ENCODE assay signal across 8 cellular contexts in the genomic region with DNA sequence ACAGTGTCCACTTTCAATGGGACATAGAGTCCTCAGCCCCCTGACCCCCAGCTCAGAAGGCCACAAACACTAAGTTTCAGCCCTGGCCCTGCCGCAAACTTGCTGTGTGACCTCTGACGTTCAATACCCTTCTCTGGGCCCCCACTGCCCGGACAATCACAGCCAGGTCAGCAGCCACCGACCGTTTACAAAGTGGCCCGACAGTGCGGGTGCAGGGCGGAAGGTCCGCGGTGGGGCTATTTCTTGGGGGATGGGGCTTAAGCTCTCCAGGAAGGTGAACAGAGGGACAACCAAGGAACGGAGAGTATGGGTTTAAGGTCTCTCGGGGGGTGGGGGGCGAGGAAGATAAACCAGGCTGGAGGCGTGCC. TPM values are rescaled to one million over a fixed set of nuclear protein-coding genes. Genes with fewer than 3 reads are reported as not detected.
DNase-seq lines count a peak whose midpoint lies in the region; ATAC-seq, FAIRE-seq and TF ChIP-seq lines count a peak whose summit lies in the region.

No MANE protein-coding gene starts in this region.

- H3K36me3 Mint-ChIP-seq in activated CD4-positive, alpha-beta T cell treated with anti-CD3 and anti-CD28 coated beads, Interleukin-2, amount 10 ng/mL, durations not matched to agents 7 days and 5 days (ENCODE audit: low read depth) = peaks cover 35% of the 10 kb centered on the region

- peaks cover 22% of the 10 kb centered on the region for H4K20me1 ChIP-seq in HepG2 (ENCODE audit: insufficient read depth, low read length)

- POLR2A ChIA-PET in activated CD4-positive, alpha-beta T cell treated with anti-CD3 and anti-CD28 coated beads, Interleukin-2, amount 10 ng/mL, durations not matched to agents 7 days and 5 days (lab: Charles Lee) = interaction anchor here (0.6 kb wide), 1 partner anchor 121 kb away, joined by 6 read pairs; no protein-coding TSS in a partner anchor
- POLR2A ChIA-PET in HepG2 (lab: Yijun Ruan, JAX) = interaction anchor here (1.1 to 2.4 kb wide), 4 partner anchors 17 to 195 kb away, joined by 3 to 9 read pairs (median 4); partner anchors contain the start of genes C19orf44 and CALR3

- 0% methylated on average over 14 of the region's 14 CpGs for WGBS in HepG2 (ENCODE audit: low lambda C conversion rate)

- peak overlapping the region; percentile 81 to 93 for H3K4me3 ChIP-seq in ascending aorta
- peak overlapping the region; percentile 87 to 99 (median 98) for H3K4me3 ChIP-seq in HepG2 (replicated peaks in 1 of 3; ENCODE audit: insufficient read depth in 1 of 3, low read depth in 2 of 3, low read length in 3 of 3)
- peak overlapping the region; percentile 75 for H3K4me3 ChIP-seq in thoracic aorta

- TF ChIP-seq CTCF in ascending aorta (IDR thresholded peaks at IDR 0.05) (no peak), HepG2 (CRISPR knock-in tag; IDR thresholded peaks at IDR 0.05) (no peak), thoracic aorta (IDR thresholded peaks at IDR 0.05) (no peak)

- H3K4me1 Mint-ChIP-seq in activated CD4-positive, alpha-beta T cell treated with anti-CD3 and anti-CD28 coated beads, Interleukin-2, amount 10 ng/mL, durations not matched to agents 7 days and 5 days = peaks cover 58% of the 10 kb centered on the region

- no peak for DNase-seq in activated CD4-positive, alpha-beta T cell treated with anti-CD3 and anti-CD28 coated beads, Interleukin-2, amount 10 ng/mL, durations not matched to agents 7 days and 5 days
- no peak for DNase-seq in activated CD4-positive, alpha-beta T cell treated with anti-CD3 and anti-CD28 coated beads for 1 hour
- DNase-seq in ascending aorta (ENCODE audit: low spot score in 2 of 2) (no peak), HepG2 (ENCODE audit: low spot score) (no peak), thoracic aorta (ENCODE audit: low spot score) (no peak), NOMO-1 treated with dmso at 0.1 percent for 144 hours (lab: John Stamatoyannopoulos, UW; ENCODE audit: unreplicated experiment) (no peak)

- peak overlapping the region; percentile 97 for H3K4me3 Mint-ChIP-seq in activated CD4-positive, alpha-beta T cell treated with anti-CD3 and anti-CD28 coated beads, Interleukin-2, amount 10 ng/mL, durations not matched to agents 7 days and 5 days

- H3K4me1 ChIP-seq in ascending aorta (peaks cover 9 to 20% of the 10 kb centered on the region in 2 donors), HepG2 (ENCODE audit: insufficient read depth, low read length) (peaks cover 47% of the 10 kb centered on the region), thoracic aorta (ENCODE audit: control insufficient read depth in 1 of 2, low read depth in 2 of 2) (peaks cover 16 to 39% of the 10 kb centered on the region in 2 donors)

- TF ChIP-seq RAD21 in HepG2 (CRISPR knock-in tag; IDR thresholded peaks at IDR 0.05) = no peak

- intact Hi-C loops in ascending aorta (cut with DNase I) = no loop called here
- intact Hi-C loops in HepG2 (cut with micrococcal nuclease; ENCODE audit: unreplicated experiment) = no loop called here

- TSS peak; percentile 61 for BruUV-seq in HepG2 (replicated peaks; lab: Mats Ljungman, UMichigan)

- no peak for FAIRE-seq in HepG2 (lab: Jason Lieb, UNC)

- no peak for TF ChIP-seq POLR2A in HepG2 (IDR thresholded peaks at IDR 0.05; ENCODE audit: insufficient read depth in 1 of 2, low read depth in 2 of 2, low read length in 2 of 2)

- H3K27ac Mint-ChIP-seq in activated CD4-positive, alpha-beta T cell treated with anti-CD3 and anti-CD28 coated beads, Interleukin-2, amount 10 ng/mL, durations not matched to agents 7 days and 5 days = peak overlapping the region; percentile 95

- no peaks in the 10 kb centered on the region for H3K27me3 ChIP-seq in ascending aorta
- H3K27me3 ChIP-seq in HepG2 (ENCODE audit: control insufficient read depth in 1 of 2, insufficient read depth in 2 of 2, low read length in 2 of 2) = no peaks in the 10 kb centered on the region; a peak in 1 of 5 replicates
- no peaks in the 10 kb centered on the region for H3K27me3 ChIP-seq in thoracic aorta (replicated peaks; ENCODE audit: insufficient read depth)

- H2AFZ ChIP-seq in HepG2 (ENCODE audit: low read length) = no peak overlapping the region

- H3K9ac ChIP-seq in HepG2 (ENCODE audit: insufficient read depth, low read depth, low read length) = peak overlapping the region; percentile 86

- no peaks in the 10 kb centered on the region for H3K9me3 Mint-ChIP-seq in activated CD4-positive, alpha-beta T cell treated with anti-CD3 and anti-CD28 coated beads, Interleukin-2, amount 10 ng/mL, durations not matched to agents 7 days and 5 days

- H3K4me2 ChIP-seq in HepG2 (ENCODE audit: low read depth, low read length) = peak overlapping the region; percentile 99

- in situ Hi-C loops in HepG2 (cut with HindIII; ENCODE audit: extremely low pct_ligation_motif_present, low pct_unique_long_range_greater_than_20kb) = no loop called here

- H3K9me3 ChIP-seq in ascending aorta (no peaks in the 10 kb centered on the region), HepG2 (ENCODE audit: low read length) (no peaks in the 10 kb centered on the region), thoracic aorta (no peaks in the 10 kb centered on the region)

- no peak for TF ChIP-seq EP300 in HepG2 (IDR thresholded peaks at IDR 0.05; ENCODE audit: low read depth in 2 of 2, low read length in 2 of 2)
- TF ChIP-seq EP300 in HepG2 (CRISPR knock-in tag; IDR thresholded peaks at IDR 0.05; ENCODE audit: borderline replicate concordance) = no peak

- H3K79me2 ChIP-seq in HepG2 (ENCODE audit: insufficient read depth, low read length) = peaks cover 32% of the 10 kb centered on the region

- peaks cover 17% of the 10 kb centered on the region for H3K27me3 Mint-ChIP-seq in activated CD4-positive, alpha-beta T cell treated with anti-CD3 and anti-CD28 coated beads, Interleukin-2, amount 10 ng/mL, durations not matched to agents 7 days and 5 days

- H3K27ac ChIP-seq in ascending aorta = peak overlapping the region; percentile 70 to 87
- H3K27ac ChIP-seq in HepG2 (ENCODE audit: extremely low read length, insufficient read depth, low read length) = peak overlapping the region; percentile 90
- peak overlapping the region; percentile 79 to 84 for H3K27ac ChIP-seq in thoracic aorta

- H3K36me3 ChIP-seq in ascending aorta = peaks cover 22 to 30% of the 10 kb centered on the region in 2 donors
- peaks cover 19 to 37% of the 10 kb centered on the region in 2 experiments for H3K36me3 ChIP-seq in HepG2 (replicated peaks in 1 of 2; ENCODE audit: control insufficient read depth in 1 of 2, insufficient read depth in 2 of 2, low read length in 2 of 2)
- peaks cover 22% of the 10 kb centered on the region for H3K36me3 ChIP-seq in thoracic aorta

- CTCF ChIA-PET in activated CD4-positive, alpha-beta T cell treated with anti-CD3 and anti-CD28 coated beads, Interleukin-2, amount 10 ng/mL, durations not matched to agents 7 days and 5 days (lab: Charles Lee) = interaction anchor here (1.0 to 1.5 kb wide), 2 partner anchors 12 to 41 kb away, joined by 3 to 4 read pairs; no protein-coding TSS in a partner anchor
- CTCF ChIA-PET in HepG2 (lab: Yijun Ruan, JAX; ENCODE audit: low intra/inter-chr PET ratio, low total read pairs) = no interaction called here

- ATAC-seq in HepG2 = peak; percentile 12; the same call in 2 of the 3 replicates
- no peak for ATAC-seq in thoracic aorta (ENCODE audit: insufficient number of reproducible peaks, low FRiP score, low read depth)
- no peak for ATAC-seq in HG02571 (IDR thresholded peaks at IDR 0.05; ENCODE audit: unreplicated experiment)
- no peak for ATAC-seq in esophagus mucosa

RNA-seq across cellular contexts. Expression of gene SMIM7, which starts 0.5 kb away (rescaled TPM):
- total RNA-seq in activated CD4-positive, alpha-beta T cell treated with anti-CD3 and anti-CD28 coated beads, Interleukin-2, amount 10 ng/mL, durations not matched to agents 7 days and 5 days = 10 to 100 TPM; 58.4 to 59.6 TPM
- total RNA-seq in ascending aorta (16.7 TPM), HepG2 (2016; rRNA removed; fragmentation: Illumina TruSeq; extraction: Trizol) (67.4 and 74.9 TPM in 2 replicates), thoracic aorta (100 to 1,000 TPM in 1 of 2 donors, 10 to 100 TPM in 1; 72.7 to 102 TPM), esophagus mucosa (50.3 TPM)
- 22.7 and 23.8 TPM in 2 replicates for total RNA-seq in HepG2 (2016; cell fraction: cytosol; rRNA removed; fragmentation: Illumina TruSeq; extraction: Trizol; ENCODE audit: low read depth)
- 70.2 and 82.6 TPM in 2 replicates for total RNA-seq in HepG2 (2016; cell fraction: insoluble cytoplasmic fraction; rRNA removed; fragmentation: Illumina TruSeq; extraction: Trizol)
- total RNA-seq in HepG2 (2016; cell fraction: membrane; rRNA removed; fragmentation: Illumina TruSeq; extraction: Trizol) = 40.7 and 44.7 TPM in 2 replicates
- total RNA-seq in HepG2 (2016; cell fraction: nucleus; rRNA removed; fragmentation: Illumina TruSeq; extraction: Trizol) = 59.0 and 59.2 TPM in 2 replicates
- polyA plus RNA-seq in HepG2 (2011; rRNA removed) = 54.7 and 55.7 TPM in 2 replicates
- polyA plus RNA-seq in HepG2 (2011; cell fraction: cytosol; rRNA removed) = 48.4 and 57.9 TPM in 2 replicates
- polyA plus RNA-seq in HepG2 (2011; cell fraction: nucleus; rRNA removed) = 29.8 and 32.8 TPM in 2 replicates
- polyA plus RNA-seq in HepG2 (2012) = 35.2 and 40.9 TPM in 2 replicates
- polyA plus RNA-seq in HepG2 (2016; cell fraction: cytosol; fragmentation: Illumina TruSeq; extraction: Trizol; ENCODE audit: low read depth) = 23.3 and 26.2 TPM in 2 replicates
- 69.8 and 76.9 TPM in 2 replicates for polyA plus RNA-seq in HepG2 (2016; cell fraction: insoluble cytoplasmic fraction; fragmentation: Illumina TruSeq; extraction: Trizol; ENCODE audit: low read depth)
- polyA plus RNA-seq in HepG2 (2016; cell fraction: membrane; fragmentation: Illumina TruSeq; extraction: Trizol; ENCODE audit: low read depth) = 35.1 and 42.6 TPM in 2 replicates
- polyA plus RNA-seq in HepG2 (2016; cell fraction: nucleus; fragmentation: Illumina TruSeq; extraction: Trizol; ENCODE audit: insufficient read depth, low read depth) = 93.6 and 97.3 TPM in 2 replicates
- polyA minus RNA-seq in HepG2 (2011; rRNA and poly(A)+ RNA removed; ENCODE audit: low replicate concordance) = 48.4 and 75.2 TPM in 2 replicates
- 21.3 and 23.3 TPM in 2 replicates for polyA minus RNA-seq in HepG2 (2011; cell fraction: cytosol; rRNA and poly(A)+ RNA removed)
- 58.6 and 66.2 TPM in 2 replicates for polyA minus RNA-seq in HepG2 (2011; cell fraction: nucleus; rRNA and poly(A)+ RNA removed)

RNA-seq across cellular contexts. Expression of gene TMEM38A, which starts 1.5 kb away (rescaled TPM):
- 1 to 10 TPM; 1.1 to 1.7 TPM for total RNA-seq in activated CD4-positive, alpha-beta T cell treated with anti-CD3 and anti-CD28 coated beads, Interleukin-2, amount 10 ng/mL, durations not matched to agents 7 days and 5 days
- 0.75 TPM for total RNA-seq in ascending aorta
- 1.7 and 4.8 TPM in 2 replicates for total RNA-seq in HepG2 (2016; rRNA removed; fragmentation: Illumina TruSeq; extraction: Trizol)
- 13.4 and 14.4 TPM in 2 replicates for total RNA-seq in HepG2 (2016; cell fraction: cytosol; rRNA removed; fragmentation: Illumina TruSeq; extraction: Trizol; ENCODE audit: low read depth)
- 1.0 and 3.2 TPM in 2 replicates for total RNA-seq in HepG2 (2016; cell fraction: insoluble cytoplasmic fraction; rRNA removed; fragmentation: Illumina TruSeq; extraction: Trizol)
- total RNA-seq in HepG2 (2016; cell fraction: membrane; rRNA removed; fragmentation: Illumina TruSeq; extraction: Trizol) = 5.8 and 6.7 TPM in 2 replicates
- total RNA-seq in HepG2 (2016; cell fraction: nucleus; rRNA removed; fragmentation: Illumina TruSeq; extraction: Trizol) = 2.9 and 3.9 TPM in 2 replicates
- polyA plus RNA-seq in HepG2 (2011; rRNA removed) = 6.8 and 7.7 TPM in 2 replicates
- 5.6 and 7.1 TPM in 2 replicates for polyA plus RNA-seq in HepG2 (2011; cell fraction: cytosol; rRNA removed)
- polyA plus RNA-seq in HepG2 (2011; cell fraction: nucleus; rRNA removed) = 3.8 and 5.7 TPM in 2 replicates
- 3.0 and 6.9 TPM in 2 replicates for polyA plus RNA-seq in HepG2 (2012)
- 4.3 and 4.4 TPM in 2 replicates for polyA plus RNA-seq in HepG2 (2016; cell fraction: cytosol; fragmentation: Illumina TruSeq; extraction: Trizol; ENCODE audit: low read depth)
- polyA plus RNA-seq in HepG2 (2016; cell fraction: insoluble cytoplasmic fraction; fragmentation: Illumina TruSeq; extraction: Trizol; ENCODE audit: low read depth) = 2.5 and 2.6 TPM in 2 replicates
- 5.6 and 5.9 TPM in 2 replicates for polyA plus RNA-seq in HepG2 (2016; cell fraction: membrane; fragmentation: Illumina TruSeq; extraction: Trizol; ENCODE audit: low read depth)
- polyA plus RNA-seq in HepG2 (2016; cell fraction: nucleus; fragmentation: Illumina TruSeq; extraction: Trizol; ENCODE audit: insufficient read depth, low read depth) = 5.2 TPM in 2 replicates
- polyA minus RNA-seq in HepG2 (2011; rRNA and poly(A)+ RNA removed; ENCODE audit: low replicate concordance) = 30.6 and 58.3 TPM in 2 replicates
- polyA minus RNA-seq in HepG2 (2011; cell fraction: cytosol; rRNA and poly(A)+ RNA removed) = 2.2 and 6.2 TPM in 2 replicates
- 4.1 and 7.3 TPM in 2 replicates for polyA minus RNA-seq in HepG2 (2011; cell fraction: nucleus; rRNA and poly(A)+ RNA removed)
- total RNA-seq in thoracic aorta = 10 to 100 TPM in 1 of 2 donors, 1 to 10 TPM in 1; 7.6 to 11.9 TPM
- 1.6 TPM for total RNA-seq in esophagus mucosa

RNA-seq across cellular contexts. Expression of gene MED26, which starts 31.4 kb away (rescaled TPM):
- 10 to 100 TPM; 14.6 to 15.6 TPM for total RNA-seq in activated CD4-positive, alpha-beta T cell treated with anti-CD3 and anti-CD28 coated beads, Interleukin-2, amount 10 ng/mL, durations not matched to agents 7 days and 5 days
- total RNA-seq in ascending aorta = 3.5 TPM
- total RNA-seq in HepG2 (2016; rRNA removed; fragmentation: Illumina TruSeq; extraction: Trizol) = 3.3 and 3.8 TPM in 2 replicates
- total RNA-seq in HepG2 (2016; cell fraction: cytosol; rRNA removed; fragmentation: Illumina TruSeq; extraction: Trizol; ENCODE audit: low read depth) = 0.88 and 1.1 TPM in 2 replicates
- 2.3 and 2.9 TPM in 2 replicates for total RNA-seq in HepG2 (2016; cell fraction: insoluble cytoplasmic fraction; rRNA removed; fragmentation: Illumina TruSeq; extraction: Trizol)
- 2.2 and 2.5 TPM in 2 replicates for total RNA-seq in HepG2 (2016; cell fraction: membrane; rRNA removed; fragmentation: Illumina TruSeq; extraction: Trizol)
- 4.4 and 6.8 TPM in 2 replicates for total RNA-seq in HepG2 (2016; cell fraction: nucleus; rRNA removed; fragmentation: Illumina TruSeq; extraction: Trizol)
- 3.3 and 3.5 TPM in 2 replicates for polyA plus RNA-seq in HepG2 (2011; rRNA removed)
- polyA plus RNA-seq in HepG2 (2011; cell fraction: cytosol; rRNA removed) = 2.7 and 3.7 TPM in 2 replicates
- 4.2 and 6.4 TPM in 2 replicates for polyA plus RNA-seq in HepG2 (2011; cell fraction: nucleus; rRNA removed)
- 3.0 and 3.2 TPM in 2 replicates for polyA plus RNA-seq in HepG2 (2012)
- polyA plus RNA-seq in HepG2 (2016; cell fraction: cytosol; fragmentation: Illumina TruSeq; extraction: Trizol; ENCODE audit: low read depth) = 0.35 and 0.40 TPM in 2 replicates
- polyA plus RNA-seq in HepG2 (2016; cell fraction: insoluble cytoplasmic fraction; fragmentation: Illumina TruSeq; extraction: Trizol; ENCODE audit: low read depth) = 3.6 and 5.3 TPM in 2 replicates
- 1.6 and 1.7 TPM in 2 replicates for polyA plus RNA-seq in HepG2 (2016; cell fraction: membrane; fragmentation: Illumina TruSeq; extraction: Trizol; ENCODE audit: low read depth)
- polyA plus RNA-seq in HepG2 (2016; cell fraction: nucleus; fragmentation: Illumina TruSeq; extraction: Trizol; ENCODE audit: insufficient read depth, low read depth) = 6.4 and 8.6 TPM in 2 replicates
- 12.3 and 16.1 TPM in 2 replicates for polyA minus RNA-seq in HepG2 (2011; rRNA and poly(A)+ RNA removed; ENCODE audit: low replicate concordance)
- 4.7 and 5.5 TPM in 2 replicates for polyA minus RNA-seq in HepG2 (2011; cell fraction: cytosol; rRNA and poly(A)+ RNA removed)
- 14.0 and 19.3 TPM in 2 replicates for polyA minus RNA-seq in HepG2 (2011; cell fraction: nucleus; rRNA and poly(A)+ RNA removed)
- 10 to 100 TPM in 1 of 2 donors, 1 to 10 TPM in 1; 9.6 to 14.2 TPM for total RNA-seq in thoracic aorta
- total RNA-seq in esophagus mucosa = 6.3 TPM
